31 cellular contexts compared by ENCODE assay signal in the genomic region with DNA sequence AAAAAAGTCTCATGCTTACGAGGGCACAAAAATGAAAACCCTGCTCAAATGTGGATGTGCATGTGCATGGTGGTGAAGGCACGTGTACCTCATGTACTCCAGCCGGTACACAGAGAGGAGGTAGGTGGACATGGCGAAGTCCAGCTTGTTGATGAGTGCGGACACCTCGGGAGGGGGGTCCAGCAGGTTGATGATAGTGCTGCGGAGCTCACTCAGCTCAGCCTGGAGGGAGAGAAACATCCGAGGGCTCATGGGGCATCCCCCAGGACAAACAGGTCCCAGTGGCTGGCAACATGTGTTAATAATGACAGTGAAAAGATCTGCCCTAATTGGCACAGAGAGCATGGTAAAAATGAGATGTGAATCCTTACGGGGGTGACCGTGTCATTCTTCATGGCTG. TPM values are rescaled to one million over a fixed set of nuclear protein-coding genes. Genes with fewer than 3 reads are reported as not detected.
"Had no signal": no experiment of that assay in that cellular context is flagged by ENCODE, and none has a peak within 500 bp of the region (broad histone marks: within the 10 kb centered on the region; RNA-seq: fewer than 3 reads in every experiment).

No MANE protein-coding gene starts in this region.

- H3K4me3 Mint-ChIP-seq: naive thymus-derived CD4-positive, alpha-beta T cell; natural killer cell; nephron; stimulated activated effector memory CD8-positive, alpha-beta T cell treated with anti-CD3 and anti-CD28 coated beads, Interleukin-12 subunit alpha, Interleukin-12 subunit beta, amount 100 ng/mL, for 72 hours; stimulated activated naive B cell treated with anti-CD40 and anti-IgM and Interleukin-4, amounts not matched to agents 10 μg/mL and 1 μg/mL and 100 μg/mL, for 72 hours; stimulated activated naive CD8-positive, alpha-beta T cell treated with anti-CD3 and anti-CD28 coated beads, Interleukin-15, Interleukin-2, amounts not matched to agents 100 ng/mL and 50 ng/mL, for 24 hours had no signal

- H3K27me3 ChIP-seq: neutrophil, pancreas, right lobe of liver, sigmoid colon, stomach, thyroid gland, tibial nerve, upper lobe of left lung, uterus had no signal

- H3K4me1 ChIP-seq: pancreas, psoas muscle, right lobe of liver, sigmoid colon, stomach, thyroid gland, tibial nerve, upper lobe of left lung, uterus had no signal

- H3K27ac Mint-ChIP-seq: natural killer cell; nephron; progenitor cell of endocrine pancreas; stimulated activated naive CD8-positive, alpha-beta T cell treated with anti-CD3 and anti-CD28 coated beads, Interleukin-15, Interleukin-2, amounts not matched to agents 100 ng/mL and 50 ng/mL, for 24 hours had no signal

- H3K27ac ChIP-seq: neutrophil, pancreas, psoas muscle, sigmoid colon, stomach, thoracic aorta, thyroid gland, upper lobe of left lung, uterus had no signal

- ATAC-seq: naive thymus-derived CD4-positive, alpha-beta T cell; natural killer cell; pancreas; stimulated activated effector memory CD8-positive, alpha-beta T cell treated with anti-CD3 and anti-CD28 coated beads, Interleukin-12 subunit alpha, Interleukin-12 subunit beta, amount 100 ng/mL, for 72 hours; stimulated activated naive B cell treated with anti-CD40 and anti-IgM and Interleukin-4, amounts not matched to agents 10 μg/mL and 1 μg/mL and 100 μg/mL, for 72 hours had no signal

- H3K9me3 Mint-ChIP-seq: naive thymus-derived CD4-positive, alpha-beta T cell; natural killer cell; nephron; stimulated activated effector memory CD8-positive, alpha-beta T cell treated with anti-CD3 and anti-CD28 coated beads, Interleukin-12 subunit alpha, Interleukin-12 subunit beta, amount 100 ng/mL, for 72 hours; stimulated activated naive B cell treated with anti-CD40 and anti-IgM and Interleukin-4, amounts not matched to agents 10 μg/mL and 1 μg/mL and 100 μg/mL, for 72 hours; stimulated activated naive CD8-positive, alpha-beta T cell treated with anti-CD3 and anti-CD28 coated beads, Interleukin-15, Interleukin-2, amounts not matched to agents 100 ng/mL and 50 ng/mL, for 24 hours had no signal

- H3K4me1 Mint-ChIP-seq: nephron had no signal

- H3K36me3 ChIP-seq: uterus had no signal

- H3K9me3 ChIP-seq: neutrophil, pancreas, psoas muscle, right lobe of liver, sigmoid colon, stomach, thoracic aorta, thyroid gland, tibial nerve, upper lobe of left lung, uterus had no signal

- DNase-seq: naive thymus-derived CD4-positive, alpha-beta T cell; natural killer cell; nucleus accumbens; pancreas; psoas muscle; right cardiac atrium; sigmoid colon; small intestine; stimulated activated CD4-positive, alpha-beta T cell treated with anti-CD3 and anti-CD28 coated beads, Interleukin-15, amount 100 ng/mL, for 24 hours; stimulated activated CD4-positive, alpha-beta T cell treated with anti-CD3 and anti-CD28 coated beads, Interleukin-2, amount 100 ng/mL, for 24 hours; stimulated activated CD4-positive, alpha-beta T cell treated with anti-CD3 and anti-CD28 coated beads, Interleukin-2, amount 100 ng/mL, for 48 hours; stimulated activated CD4-positive, alpha-beta T cell treated with anti-CD3 and anti-CD28 coated beads, Interleukin-4, amount 100 ng/mL, for 24 hours; stimulated activated naive B cell treated with anti-CD40 and anti-IgM and Interleukin-4, amounts not matched to agents 10 μg/mL and 1 μg/mL and 100 μg/mL, for 72 hours; stimulated activated naive CD4-positive, alpha-beta T cell treated with Interleukin-2 at 50 U/mL for 16 hours; stomach; thyroid gland; trophoblast cell; upper lobe of left lung; uterus had no signal

- H3K27me3 Mint-ChIP-seq: naive thymus-derived CD4-positive, alpha-beta T cell; progenitor cell of endocrine pancreas; stimulated activated naive B cell treated with anti-CD40 and anti-IgM and Interleukin-4, amounts not matched to agents 10 μg/mL and 1 μg/mL and 100 μg/mL, for 72 hours; stimulated activated naive CD8-positive, alpha-beta T cell treated with anti-CD3 and anti-CD28 coated beads, Interleukin-15, Interleukin-2, amounts not matched to agents 100 ng/mL and 50 ng/mL, for 24 hours had no signal

- H3K4me3 ChIP-seq: pancreas, psoas muscle, right lobe of liver, sigmoid colon, stomach, thoracic aorta, thyroid gland, tibial nerve, upper lobe of left lung, uterus had no signal

RNA-seq across cellular contexts. Expression of a gene that starts 9.2 kb away (rescaled TPM):
- total RNA-seq: naive thymus-derived CD4-positive, alpha-beta T cell; osteocyte; psoas muscle; renal cortical epithelial cell; sigmoid colon; skeletal muscle tissue; thoracic aorta had no signal
- polyA plus RNA-seq: neural cell had no signal
